ENCODE assay signal across 9 cellular contexts in the genomic region with DNA sequence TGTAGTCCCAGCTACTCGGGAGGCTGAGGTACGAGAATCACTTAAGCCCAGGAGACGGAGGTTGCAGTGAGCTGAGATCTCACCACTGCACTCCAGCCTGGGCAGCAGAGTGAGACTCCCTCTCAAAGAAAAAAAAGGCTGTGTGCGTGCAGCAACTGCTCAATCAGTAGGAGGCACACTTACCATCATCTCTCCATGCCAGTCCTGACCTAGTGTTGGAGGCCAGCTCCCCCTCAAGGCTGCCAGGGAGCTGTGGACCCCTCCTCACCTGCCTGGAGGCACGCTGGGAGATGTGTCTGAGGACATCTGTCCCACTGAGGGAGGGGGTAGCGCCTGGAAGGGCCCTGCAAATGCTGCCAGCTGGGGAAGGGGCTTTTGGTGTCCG. TPM values are rescaled to one million over a fixed set of nuclear protein-coding genes. Genes with fewer than 3 reads are reported as not detected.
DNase-seq lines count a peak whose midpoint lies in the region; ATAC-seq, FAIRE-seq and TF ChIP-seq lines count a peak whose summit lies in the region.
"Had no signal": no experiment of that assay in that cellular context is flagged by ENCODE, and none has a peak within 500 bp of the region (broad histone marks: within the 10 kb centered on the region; RNA-seq: fewer than 3 reads in every experiment).

No MANE protein-coding gene starts in this region.

- peak overlapping the region; percentile 72 for H3K4me2 ChIP-seq in K562 (ENCODE audit: insufficient read depth, low read length)
- H3K4me2 ChIP-seq in neural progenitor cell: no peak overlapping the region

- no peak for FAIRE-seq in K562 (lab: Jason Lieb, UNC)
- FAIRE-seq: RCC 7860 had no signal

- no peak for TF ChIP-seq EP300 in K562 (IDR thresholded peaks at IDR 0.05; ENCODE audit: low read length)

- H2AFZ ChIP-seq in K562 (ENCODE audit: low read depth, low read length): peak overlapping the region; percentile 60
- H2AFZ ChIP-seq in neural progenitor cell (replicated peaks): no peak overlapping the region

- POLR2A ChIA-PET in CD8-positive, alpha-beta memory T cell (lab: Charles Lee): interaction anchor here (1.2 to 2.1 kb wide), 3 partner anchors 11 to 349 kb away, joined by 4 to 17 read pairs (median 8); a partner anchor contains a TSS
- POLR2A ChIA-PET in K562 (lab: Yijun Ruan, JAX): interaction anchor here (0.6 to 5.6 kb wide), 11 partner anchors 10 to 293 kb away, joined by 3 to 33 read pairs (median 4); a partner anchor contains a TSS

- 33% methylated on average over 7 of the region's 7 CpGs for WGBS in K562 (ENCODE audit: insufficient coverage, low coverage, missing lambda C conversion rate)
- WGBS in lower leg skin, 2 donors: 81 to 86% methylated on average over 5 to 7 of the region's 7 CpGs

- H3K27me3 Mint-ChIP-seq in CD8-positive, alpha-beta memory T cell: peaks cover 0 to 1% of the 10 kb centered on the region in 2 donors
- no peaks in the 10 kb centered on the region for H3K27me3 Mint-ChIP-seq in IgD-negative memory B cell
- H3K27me3 Mint-ChIP-seq in neural progenitor cell (ENCODE audit: insufficient read depth, low read depth): peaks cover 10% of the 10 kb centered on the region

- H3F3A ChIP-seq in neural progenitor cell (ENCODE audit: low read depth): no peaks in the 10 kb centered on the region

- H3K79me2 ChIP-seq in K562 (ENCODE audit: control insufficient read depth, insufficient read depth, low read length) (peaks cover 8% of the 10 kb centered on the region; the same call in 1 of the 3 replicates), neural progenitor cell (ENCODE audit: low read depth) (no peaks in the 10 kb centered on the region)

- H3K4me1 ChIP-seq in CD8-positive, alpha-beta memory T cell (ENCODE audit: insufficient read depth, low read length): peaks cover 82% of the 10 kb centered on the region
- H3K4me1 ChIP-seq in K562 (replicated peaks in 1 of 2; ENCODE audit: control insufficient read depth in 2 of 2, insufficient read depth in 2 of 2, low read length in 2 of 2): peaks cover 29 to 39% of the 10 kb centered on the region in 2 experiments
- peaks cover 7% of the 10 kb centered on the region for H3K4me1 ChIP-seq in neural progenitor cell

- H3K36me3 ChIP-seq in CD8-positive, alpha-beta memory T cell (ENCODE audit: insufficient read depth, low read length): no peaks in the 10 kb centered on the region
- H3K36me3 ChIP-seq in K562 (ENCODE audit: control insufficient read depth, insufficient read depth, low read length): peaks cover 47% of the 10 kb centered on the region
- no peaks in the 10 kb centered on the region for H3K36me3 ChIP-seq in neural progenitor cell

- intact Hi-C loops in K562 (cut with micrococcal nuclease) (no loop called here), lower leg skin (cut with DNase I; ENCODE audit: low total_unique reads) (no loop called here)

- TF ChIP-seq CTCF in K562 (IDR thresholded peaks at IDR 0.05 in 2 of 3, conservative IDR thresholded peaks at IDR 0.05 in 1 of 3; ENCODE audit: insufficient read depth in 2 of 3, low read depth in 1 of 3, low read length in 3 of 3) (no peak), neural progenitor cell (IDR thresholded peaks at IDR 0.05) (no peak), lower leg skin (IDR thresholded peaks at IDR 0.05) (no peak)

- no peak for TF ChIP-seq POLR2A in K562 (conservative IDR thresholded peaks at IDR 0.05)
- TF ChIP-seq POLR2A in lower leg skin (IDR thresholded peaks at IDR 0.05): no peak

- H3K27ac ChIP-seq in CD8-positive, alpha-beta memory T cell (ENCODE audit: low read depth, low read length): peak overlapping the region; percentile 80
- peak overlapping the region; percentile 63 for H3K27ac ChIP-seq in K562 (ENCODE audit: extremely low read depth, low read depth, low read length)
- no peak overlapping the region for H3K27ac ChIP-seq in neural progenitor cell

- in situ Hi-C loops in K562 (cut with MboI): no loop called here

- DNase-seq in CD8-positive, alpha-beta memory T cell: no peak
- DNase-seq in K562 (ENCODE audit: extremely low read depth in 1 of 4, low spot score in 3 of 4) (peak in 1 of 4 experiments; percentile 26), neural progenitor cell (ENCODE audit: low spot score) (no peak), kidney tubule cell (ENCODE audit: low spot score) (no peak), middle frontal gyrus (ENCODE audit: extremely low spot score, low spot score) (no peak), lower leg skin (ENCODE audit: low spot score in 2 of 2) (no peak)

- H3K4me3 ChIP-seq in CD8-positive, alpha-beta memory T cell (ENCODE audit: low read length): peak overlapping the region; percentile 61
- H3K4me3 ChIP-seq in K562 (no peak overlapping the region), neural progenitor cell (no peak overlapping the region), lower leg skin (ENCODE audit: low read depth, poor library complexity, severe bottlenecking) (no peak overlapping the region)

- peak overlapping the region; percentile 94 to 98 (median 97) for H3K27ac Mint-ChIP-seq in CD8-positive, alpha-beta memory T cell
- H3K27ac Mint-ChIP-seq in IgD-negative memory B cell (peak overlapping the region; percentile 95 to 100 (median 99)), neural progenitor cell (no peak overlapping the region)

- H3K27me3 ChIP-seq in CD8-positive, alpha-beta memory T cell (ENCODE audit: insufficient read depth, low read length, poor library complexity, severe bottlenecking): no peaks in the 10 kb centered on the region
- H3K27me3 ChIP-seq in K562 (ENCODE audit: control insufficient read depth in 2 of 2, insufficient read depth in 2 of 2, low read length in 2 of 2): no peaks in the 10 kb centered on the region
- H3K27me3 ChIP-seq in neural progenitor cell: no peaks in the 10 kb centered on the region

- H3K9me1 ChIP-seq in K562 (ENCODE audit: control insufficient read depth, insufficient read depth, low read length): no peaks in the 10 kb centered on the region

- CTCF ChIA-PET in CD8-positive, alpha-beta memory T cell (lab: Charles Lee): interaction anchor here (0.9 to 6.4 kb wide), 14 partner anchors 9 to 337 kb away, joined by 3 to 54 read pairs (median 5); a partner anchor contains a TSS
- CTCF ChIA-PET in K562 (lab: Yijun Ruan, JAX; ENCODE audit: low intra/inter-chr PET ratio): no interaction called here

- no peaks in the 10 kb centered on the region for H3K9me3 Mint-ChIP-seq in CD8-positive, alpha-beta memory T cell
- H3K9me3 Mint-ChIP-seq in IgD-negative memory B cell (peaks cover 0 to 1% (median 0%) of the 10 kb centered on the region in 3 donors), neural progenitor cell (no peaks in the 10 kb centered on the region)

- H4K20me1 ChIP-seq in K562 (replicated peaks; ENCODE audit: control insufficient read depth, insufficient read depth, low read length): 0 out of 2 replicates have a peak, but pooled peaks cover 4% of the 10 kb centered on the region
- peaks cover 5% of the 10 kb centered on the region for H4K20me1 ChIP-seq in neural progenitor cell (ENCODE audit: low read depth)

- ATAC-seq in K562 (peak; percentile 22), GM21825 (IDR thresholded peaks at IDR 0.05; ENCODE audit: unreplicated experiment) (no peak)

- no peak for TF ChIP-seq RAD21 in K562 (CRISPR knock-in tag; conservative IDR thresholded peaks at IDR 0.05 in 1 of 2, IDR thresholded peaks at IDR 0.05 in 1 of 2)

- H3K9ac ChIP-seq in K562 (ENCODE audit: insufficient read depth in 1 of 2, low read depth in 2 of 2, low read length in 2 of 2) (peak overlapping the region; percentile 9 to 89; a peak in 3 of 4 replicates), neural progenitor cell (peak overlapping the region; percentile 7)

- BruUV-seq in K562 (replicated peaks; lab: Mats Ljungman, UMichigan): no TSS peak

- no peaks in the 10 kb centered on the region for H3K9me3 ChIP-seq in CD8-positive, alpha-beta memory T cell (ENCODE audit: low read length)
- H3K9me3 ChIP-seq in K562 (replicated peaks; ENCODE audit: control insufficient read depth, insufficient read depth, low read depth, low read length) (no peaks in the 10 kb centered on the region), neural progenitor cell (ENCODE audit: low read depth) (no peaks in the 10 kb centered on the region)

- peaks cover 0 to 3% (median 0%) of the 10 kb centered on the region in 3 donors for H3K36me3 Mint-ChIP-seq in CD8-positive, alpha-beta memory T cell
- H3K36me3 Mint-ChIP-seq in IgD-negative memory B cell: no peaks in the 10 kb centered on the region
- peaks cover 2% of the 10 kb centered on the region for H3K36me3 Mint-ChIP-seq in neural progenitor cell

- H3K4me3 Mint-ChIP-seq in CD8-positive, alpha-beta memory T cell: peak overlapping the region; percentile 60 to 84 (median 81)
- H3K4me3 Mint-ChIP-seq in IgD-negative memory B cell: peak overlapping the region; percentile 83 to 94 (median 88)
- no peak overlapping the region for H3K4me3 Mint-ChIP-seq in neural progenitor cell

- H3K4me1 Mint-ChIP-seq in CD8-positive, alpha-beta memory T cell: peaks cover 73 to 86% (median 81%) of the 10 kb centered on the region in 3 donors
- H3K4me1 Mint-ChIP-seq in IgD-negative memory B cell: peaks cover 55 to 68% (median 65%) of the 10 kb centered on the region in 3 donors
- H3K4me1 Mint-ChIP-seq in neural progenitor cell: peaks cover 31% of the 10 kb centered on the region

RNA-seq across cellular contexts. Expression of a gene that starts 11.9 kb away (rescaled TPM):
- 100 to 1,000 TPM; 187 to 189 TPM for total RNA-seq in CD8-positive, alpha-beta memory T cell
- polyA plus RNA-seq in CD8-positive, alpha-beta memory T cell: 193 TPM
- polyA plus RNA-seq in IgD-negative memory B cell (152 TPM), K562 (2011; rRNA removed) (33.0 and 33.1 TPM in 2 replicates), K562 (2014; fragmentation: Illumina TruSeq; extraction: Trizol) (46.3 and 49.0 TPM in 2 replicates), K562 (2014; fragmentation: Nextera tagmentation; extraction: Ambion mirVana) (1 to 10 TPM; 2.4 to 2.9 TPM), K562 (2014; rRNA removed) (35.5 and 36.9 TPM in 2 replicates)
- 64.2 and 141 TPM in 2 replicates for total RNA-seq in K562 (2011; cell fraction: chromatin; rRNA removed; ENCODE audit: low replicate concordance)
- 77.4 and 79.9 TPM in 2 replicates for total RNA-seq in K562 (2011; cell fraction: nucleolus; rRNA removed)
- 68.8 and 76.8 TPM in 2 replicates for total RNA-seq in K562 (2011; cell fraction: nucleoplasm; rRNA removed)
- total RNA-seq in K562 (2014; rRNA removed) (54.8 and 67.3 TPM in 2 replicates), K562 (2014; rRNA removed; fragmentation: Illumina TruSeq; extraction: Trizol) (25.7 and 30.1 TPM in 2 replicates), K562 (2015; rRNA removed; fragmentation: Illumina TruSeq; extraction: Trizol) (40.5 and 44.4 TPM in 2 replicates), K562 (2021) (61.0 and 62.4 TPM in 2 replicates), neural progenitor cell (ENCODE audit: low replicate concordance) (18.7 and 43.9 TPM in 2 replicates), lower leg skin (10 to 100 TPM; 34.1 to 72.6 (median 38.2) TPM)
- polyA plus RNA-seq in K562 (2011; cell fraction: cytosol; rRNA removed): 33.1 and 54.6 TPM in 2 replicates
- 41.1 and 53.3 TPM in 2 replicates for polyA plus RNA-seq in K562 (2011; cell fraction: nucleus; rRNA removed)
- 49.6 and 51.4 TPM in 2 replicates for polyA plus RNA-seq in K562 (2012)
- polyA minus RNA-seq in K562 (2011; rRNA and poly(A)+ RNA removed): 30.0 and 44.2 TPM in 2 replicates
- polyA minus RNA-seq in K562 (2011; cell fraction: cytosol; rRNA and poly(A)+ RNA removed): 40.6 and 44.9 TPM in 2 replicates
- polyA minus RNA-seq in K562 (2011; cell fraction: nucleus; rRNA and poly(A)+ RNA removed): 22.8 and 34.9 TPM in 2 replicates
